ENCODE assay signal across 27 cellular contexts in genomic region chr19:32555786-32556185, GRCh38.
"Had no signal": no experiment of that assay in that cellular context is flagged by ENCODE, and none has a peak within 500 bp of the region (broad histone marks: within the 10 kb centered on the region; RNA-seq: fewer than 3 reads in every experiment).

No MANE protein-coding gene starts in this region.

- DNase-seq: activated CD4-positive, alpha-beta memory T cell treated with anti-CD3 and anti-CD28 coated beads for 36 hours; activated CD4-positive, alpha-beta T cell treated with anti-CD3 and anti-CD28 coated beads, Interleukin-2, amount 10 ng/mL, durations not matched to agents 7 days and 5 days; activated CD8-positive, alpha-beta memory T cell treated with anti-CD3 and anti-CD28 coated beads, Interleukin-2, amount 50 U/mL, for 4 hours; activated gamma-delta T cell treated with Interleukin-2 at 50 U/mL for 16 hours; activated naive CD4-positive, alpha-beta T cell treated with anti-CD3 and anti-CD28 coated beads, Interleukin-2, amount 10 ng/mL, durations not matched to agents 7 days and 5 days; activated naive CD8-positive, alpha-beta T cell treated with anti-CD3 and anti-CD28 coated beads for 36 hours; activated T-cell treated with anti-CD3 and anti-CD28 coated beads for 4 hours; activated T-cell treated with anti-CD3 and anti-CD28 coated beads, Interleukin-2, amount 50 U/mL, for 4 hours; amniotic stem cell; colonic mucosa; MV-4-11; NCI-H1092; NCI-H1436 treated with DMSO at 0.1 percent for 48 hours; NCI-H1694 treated with DMSO at 0.1 percent for 48 hours; NCI-H2029; NCI-H226; NCI-H446 treated with DMSO at 0.1 percent for 48 hours; NCI-H524; PC-9; Right ventricle myocardium superior; T1000; WERI-Rb-1 had no signal

- H3K4me3 Mint-ChIP-seq: activated CD4-positive, alpha-beta memory T cell treated with anti-CD3 and anti-CD28 coated beads for 36 hours; activated CD4-positive, alpha-beta T cell treated with anti-CD3 and anti-CD28 coated beads, Interleukin-2, amount 10 ng/mL, durations not matched to agents 7 days and 5 days; activated naive CD4-positive, alpha-beta T cell treated with anti-CD3 and anti-CD28 coated beads, Interleukin-2, amount 10 ng/mL, durations not matched to agents 7 days and 5 days; activated naive CD8-positive, alpha-beta T cell treated with anti-CD3 and anti-CD28 coated beads for 36 hours; activated T-cell treated with anti-CD3 and anti-CD28 coated beads, Interleukin-2, amount 50 U/mL, for 4 hours; activated T-helper 1 cell treated with anti-CD3 and anti-CD28 coated beads, Interleukin-12 subunit alpha, Interleukin-12 subunit beta, Interleukin-2, Interleukin-4 antibody, amounts not matched to agents 30 ng/mL and 10 ng/mL and 1 ng/mL, durations not matched to agents 14 hours and 24 hours and 36 hours; central memory CD8-positive, alpha-beta T cell had no signal

- H2AFZ ChIP-seq: PC-9 had no signal

- H3K27me3 Mint-ChIP-seq: activated naive CD4-positive, alpha-beta T cell treated with anti-CD3 and anti-CD28 coated beads, Interleukin-2, amount 10 ng/mL, durations not matched to agents 7 days and 5 days had no signal

- H3K27ac Mint-ChIP-seq: activated CD4-positive, alpha-beta memory T cell treated with anti-CD3 and anti-CD28 coated beads for 36 hours; activated CD4-positive, alpha-beta T cell treated with anti-CD3 and anti-CD28 coated beads, Interleukin-2, amount 10 ng/mL, durations not matched to agents 7 days and 5 days; activated naive CD4-positive, alpha-beta T cell treated with anti-CD3 and anti-CD28 coated beads, Interleukin-2, amount 10 ng/mL, durations not matched to agents 7 days and 5 days; activated naive CD8-positive, alpha-beta T cell treated with anti-CD3 and anti-CD28 coated beads for 36 hours; activated T-helper 1 cell treated with anti-CD3 and anti-CD28 coated beads, Interleukin-12 subunit alpha, Interleukin-12 subunit beta, Interleukin-2, Interleukin-4 antibody, amounts not matched to agents 30 ng/mL and 10 ng/mL and 1 ng/mL, durations not matched to agents 14 hours and 24 hours and 36 hours had no signal

- H3K36me3 ChIP-seq: ascending aorta, cardiac muscle cell, colonic mucosa, WERI-Rb-1 had no signal

- H3K36me3 Mint-ChIP-seq: activated CD4-positive, alpha-beta memory T cell treated with anti-CD3 and anti-CD28 coated beads for 36 hours; activated naive CD4-positive, alpha-beta T cell treated with anti-CD3 and anti-CD28 coated beads, Interleukin-2, amount 10 ng/mL, durations not matched to agents 7 days and 5 days; activated naive CD8-positive, alpha-beta T cell treated with anti-CD3 and anti-CD28 coated beads for 36 hours had no signal

- H3K9me3 ChIP-seq: ascending aorta, colonic mucosa had no signal

- H3K4me1 ChIP-seq: ascending aorta, colonic mucosa had no signal

- H3K27ac ChIP-seq: ascending aorta, cardiac muscle cell, colonic mucosa, PC-9, RWPE1, WERI-Rb-1 had no signal

- H3K4me3 ChIP-seq: ascending aorta, cardiac muscle cell, colonic mucosa, PC-9 had no signal

- ATAC-seq: activated T-cell treated with anti-CD3 and anti-CD28 coated beads, Interleukin-2, amount 50 U/mL, for 4 hours had no signal

- H3K4me2 ChIP-seq: PC-9 had no signal

- H3K9me3 Mint-ChIP-seq: activated CD4-positive, alpha-beta memory T cell treated with anti-CD3 and anti-CD28 coated beads for 36 hours; activated CD4-positive, alpha-beta T cell treated with anti-CD3 and anti-CD28 coated beads, Interleukin-2, amount 10 ng/mL, durations not matched to agents 7 days and 5 days; activated naive CD4-positive, alpha-beta T cell treated with anti-CD3 and anti-CD28 coated beads, Interleukin-2, amount 10 ng/mL, durations not matched to agents 7 days and 5 days; activated naive CD8-positive, alpha-beta T cell treated with anti-CD3 and anti-CD28 coated beads for 36 hours; activated T-cell treated with anti-CD3 and anti-CD28 coated beads, Interleukin-2, amount 50 U/mL, for 4 hours; activated T-helper 1 cell treated with anti-CD3 and anti-CD28 coated beads, Interleukin-12 subunit alpha, Interleukin-12 subunit beta, Interleukin-2, Interleukin-4 antibody, amounts not matched to agents 30 ng/mL and 10 ng/mL and 1 ng/mL, durations not matched to agents 14 hours and 24 hours and 36 hours; central memory CD8-positive, alpha-beta T cell had no signal

- H3K27me3 ChIP-seq: ascending aorta, colonic mucosa had no signal

- H3K4me1 Mint-ChIP-seq: activated CD4-positive, alpha-beta T cell treated with anti-CD3 and anti-CD28 coated beads, Interleukin-2, amount 10 ng/mL, durations not matched to agents 7 days and 5 days; activated naive CD4-positive, alpha-beta T cell treated with anti-CD3 and anti-CD28 coated beads, Interleukin-2, amount 10 ng/mL, durations not matched to agents 7 days and 5 days; activated naive CD8-positive, alpha-beta T cell treated with anti-CD3 and anti-CD28 coated beads for 36 hours had no signal
